ENCODE assay signal across 1 cellular context in genomic region chr6:15062311-15063252, GRCh38.
A peak's percentile ranks its signal among the peaks of the same experiment; 100 is the strongest.
TF ChIP-seq lines count a peak whose summit lies in the region.

No MANE protein-coding gene starts in this region.

TF ChIP-seq in K562, 482 proteins besides CTCF, POLR2A, EP300 and RAD21 (continued from another document and continues in another):
- peak; percentile 85 for TF ChIP-seq ARID3A (IDR thresholded peaks at IDR 0.05; ENCODE audit: borderline replicate concordance, low read depth, low read length)
- peak; percentile 88 for TF ChIP-seq TEAD1 (CRISPR knock-in tag; IDR thresholded peaks at IDR 0.05)
- peak; percentile 46 for TF ChIP-seq ZNF395 (CRISPR knock-in tag; IDR thresholded peaks at IDR 0.05)
- TF ChIP-seq FOS (IDR thresholded peaks at IDR 0.05; ENCODE audit: extremely low read depth, insufficient read length), result no peak
- no peak for TF ChIP-seq IRF2 (CRISPR knock-in tag; IDR thresholded peaks at IDR 0.05)
- peak; percentile 92 for TF ChIP-seq LEF1 (IDR thresholded peaks at IDR 0.05)
- no peak for TF ChIP-seq SLC30A9 (CRISPR knock-in tag; IDR thresholded peaks at IDR 0.05)
- no peak for TF ChIP-seq BDP1 (IDR thresholded peaks at IDR 0.05; ENCODE audit: insufficient read depth, insufficient read length)
- TF ChIP-seq ZBTB1 (CRISPR knock-in tag; IDR thresholded peaks at IDR 0.05; ENCODE audit: borderline replicate concordance, low read depth), result no peak
- no peak for TF ChIP-seq GTF2E2 (tag; IDR thresholded peaks at IDR 0.05)
- peak; percentile 89 for TF ChIP-seq HDAC2 (IDR thresholded peaks at IDR 0.05)
- peak; percentile 81; the same call in 1 of the 2 replicates for TF ChIP-seq RERE (CRISPR knock-in tag; IDR thresholded peaks at IDR 0.05; ENCODE audit: borderline replicate concordance)
- peak; percentile 92 for TF ChIP-seq CBFA2T3 (IDR thresholded peaks at IDR 0.05)
- TF ChIP-seq POLR2AphosphoS2 (IDR thresholded peaks at IDR 0.05; ENCODE audit: low read length), result no peak
- peak; percentile 69; the same call in 1 of the 2 replicates for TF ChIP-seq EHMT2 (IDR thresholded peaks at IDR 0.05)
- peak; percentile 64 for TF ChIP-seq CHAMP1 (IDR thresholded peaks at IDR 0.05)
- peak; percentile 80; the same call in 1 of the 2 replicates for TF ChIP-seq PML (IDR thresholded peaks at IDR 0.05; ENCODE audit: low read length)
- peak; percentile 77 to 86 for TF ChIP-seq MNT (conservative IDR thresholded peaks at IDR 0.05)
- TF ChIP-seq CEBPG (CRISPR knock-in tag; IDR thresholded peaks at IDR 0.05), result peak; percentile 100
- TF ChIP-seq CEBPG (tag; conservative IDR thresholded peaks at IDR 0.05 in 1 of 2, IDR thresholded peaks at IDR 0.05 in 1 of 2), result peak; percentile 100
- 0 out of 2 replicates have a peak, but pooled peaks have one; percentile 27 for TF ChIP-seq ZNF311 (CRISPR knock-in tag; IDR thresholded peaks at IDR 0.05)
- 0 out of 2 replicates have a peak, but pooled peaks have one; percentile 27 for TF ChIP-seq ZNF584 (CRISPR knock-in tag; IDR thresholded peaks at IDR 0.05; ENCODE audit: low read depth)
- peak; percentile 89; the same call in 1 of the 2 replicates for TF ChIP-seq CUX1 (CRISPR knock-in tag; IDR thresholded peaks at IDR 0.05)
- TF ChIP-seq ETV5 (CRISPR knock-in tag; IDR thresholded peaks at IDR 0.05; ENCODE audit: low read depth), result peak; percentile 12; the same call in 1 of the 2 replicates
- peak; percentile 38 for TF ChIP-seq ZBTB2 (IDR thresholded peaks at IDR 0.05)
- TF ChIP-seq FOXP1 (CRISPR knock-in tag; IDR thresholded peaks at IDR 0.05), result peak; percentile 90; the same call in 1 of the 2 replicates
- peak; percentile 11; the same call in 1 of the 2 replicates for TF ChIP-seq ZNF140 (CRISPR knock-in tag; IDR thresholded peaks at IDR 0.05)
- TF ChIP-seq XRCC5 (IDR thresholded peaks at IDR 0.05; ENCODE audit: low read depth, low read length), result no peak
- TF ChIP-seq CREB1 (IDR thresholded peaks at IDR 0.05), result peak; percentile 79; the same call in 1 of the 2 replicates
- TF ChIP-seq CREB1 (CRISPR knock-in tag; IDR thresholded peaks at IDR 0.05), result peak; percentile 27; the same call in 1 of the 2 replicates
- peak in 1 of 2 experiments; percentile 54; a peak in 1 of 4 replicates for TF ChIP-seq NONO (IDR thresholded peaks at IDR 0.05; ENCODE audit: low read depth in 2 of 2, low read length in 1 of 2)
- TF ChIP-seq ARNT (IDR thresholded peaks at IDR 0.05), result peak; percentile 85 to 92; a peak in 3 of 4 replicates
- no peak for TF ChIP-seq CCAR2 (IDR thresholded peaks at IDR 0.05; ENCODE audit: low read depth, low read length)
- no peak for TF ChIP-seq POLR3G (IDR thresholded peaks at IDR 0.05; ENCODE audit: extremely low read depth, insufficient read length, insufficient replicate concordance)
- peak; percentile 14 for TF ChIP-seq PHF20 (IDR thresholded peaks at IDR 0.05; ENCODE audit: partially characterized antibody)
- TF ChIP-seq TBL1XR1 (IDR thresholded peaks at IDR 0.05; ENCODE audit: low read length in 2 of 2), result peak; percentile 73 to 99; a peak in 3 of 4 replicates
- peak; percentile 28 for TF ChIP-seq NEUROD1 (IDR thresholded peaks at IDR 0.05; ENCODE audit: borderline replicate concordance, low read depth, low read length, partially characterized antibody)
- no peak for TF ChIP-seq C11orf30 (IDR thresholded peaks at IDR 0.05; ENCODE audit: low read depth)
- peak; percentile 70 for TF ChIP-seq CXXC5 (CRISPR knock-in tag; IDR thresholded peaks at IDR 0.05)
- no peak for TF ChIP-seq ARHGAP35 (IDR thresholded peaks at IDR 0.05; ENCODE audit: partially characterized antibody)
- TF ChIP-seq RCOR1 (IDR thresholded peaks at IDR 0.05; ENCODE audit: borderline replicate concordance in 1 of 2, low read depth in 2 of 2, low read length in 2 of 2), result peak in 1 of 2 experiments; percentile 88; a peak in 2 of 4 replicates
- TF ChIP-seq NBN (IDR thresholded peaks at IDR 0.05; ENCODE audit: low read depth), result peak; percentile 93
- TF ChIP-seq ZNF436 (CRISPR knock-in tag; IDR thresholded peaks at IDR 0.05), result no peak
- TF ChIP-seq ETV6 (IDR thresholded peaks at IDR 0.05; ENCODE audit: borderline replicate concordance in 1 of 2, low read depth in 2 of 2, low read length in 1 of 2), result no peak; a peak in 1 of 4 replicates
- no peak for TF ChIP-seq ETV6 (CRISPR knock-in tag; IDR thresholded peaks at IDR 0.05; ENCODE audit: borderline replicate concordance)
- TF ChIP-seq ELF4 (CRISPR knock-in tag; IDR thresholded peaks at IDR 0.05), result 0 out of 2 replicates have a peak, but pooled peaks have one; percentile 53
- TF ChIP-seq NFATC3 (IDR thresholded peaks at IDR 0.05), result no peak
- peak; percentile 93 for TF ChIP-seq DPF2 (IDR thresholded peaks at IDR 0.05)
